Comparison of ENCODE assay signal across 7 cellular contexts in the genomic region with DNA sequence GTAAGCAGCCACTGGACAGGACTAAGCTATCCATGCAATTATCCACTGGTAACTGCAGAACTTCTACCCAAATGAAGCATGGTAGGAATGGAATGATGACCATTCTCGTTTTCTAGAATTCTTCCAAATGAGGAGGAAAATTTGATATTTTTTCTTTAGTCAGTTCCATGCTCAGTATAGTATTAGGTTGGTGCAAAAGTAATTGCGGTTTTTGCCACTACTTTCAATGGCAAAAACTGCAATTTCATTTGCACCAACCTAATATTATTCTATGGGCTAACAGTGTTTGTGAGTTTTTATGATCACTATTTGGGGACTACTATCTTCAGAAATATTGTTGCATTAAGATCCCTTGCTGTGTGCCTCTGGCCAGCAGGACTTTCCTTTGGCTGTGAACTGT.
"Had no signal": no experiment of that assay in that cellular context is flagged by ENCODE, and none has a peak within 500 bp of the region (broad histone marks: within the 10 kb centered on the region; RNA-seq: fewer than 3 reads in every experiment).

No MANE protein-coding gene starts in this region.

- ATAC-seq: K562 had no signal

- H3K4me3 ChIP-seq: K562 had no signal

- FAIRE-seq: K562 had no signal

- H3K9ac ChIP-seq: KMS-11 had no signal

- DNase-seq: IMR-90, Karpas-422, KBM-7, KG1 had no signal

- H3K4me2 ChIP-seq: KMS-11 had no signal

- H3K27ac ChIP-seq: HL-60, KMS-11 had no signal
